24 cellular contexts compared by ENCODE assay signal in genomic region chr6:148422085-148422484, GRCh38.
DNase-seq lines count a peak whose midpoint lies in the region; ATAC-seq, FAIRE-seq and TF ChIP-seq lines count a peak whose summit lies in the region.
"Had no signal": no experiment of that assay in that cellular context is flagged by ENCODE, and none has a peak within 500 bp of the region (broad histone marks: within the 10 kb centered on the region; RNA-seq: fewer than 3 reads in every experiment).

No MANE protein-coding gene starts in this region.

- no peaks in the 10 kb centered on the region for H3K27me3 ChIP-seq in endothelial cell of umbilical vein (ENCODE audit: control insufficient read depth in 2 of 2, insufficient read depth in 2 of 2, low read length in 2 of 2)
- H3K27me3 ChIP-seq: BLaER1, MG63, Peyer's patch had no signal

- no TSS peak for BruUV-seq in endothelial cell of umbilical vein (replicated peaks; lab: Mats Ljungman, UMichigan)

- no peaks in the 10 kb centered on the region for H3K9me1 ChIP-seq in endothelial cell of umbilical vein (replicated peaks; ENCODE audit: control insufficient read depth, extremely low read depth, insufficient read depth, low read length)

- peaks cover 0 to 4% (median 3%) of the 10 kb centered on the region in 3 donors for H3K27me3 Mint-ChIP-seq in immature natural killer cell (ENCODE audit: low read depth in 3 of 3)
- H3K27me3 Mint-ChIP-seq: IgD-negative memory B cell had no signal

- DNase-seq in DMS79 treated with DMSO at 0.1 percent for 48 hours (lab: John Stamatoyannopoulos, UW) (peak; percentile 4), DMS79 (lab: John Stamatoyannopoulos, UW) (no peak), NCI-H510A treated with DMSO at 0.1 percent for 48 hours (lab: John Stamatoyannopoulos, UW) (peak; percentile 80), endothelial cell of umbilical vein (ENCODE audit: low read depth, low spot score) (no peak), retinal pigment epithelial cell (ENCODE audit: low read depth) (peak; percentile 73), NCI-H128 (lab: John Stamatoyannopoulos, UW; ENCODE audit: unreplicated experiment) (no peak), immature natural killer cell (no peak)
- DNase-seq: 8988T; activated B cell treated with CpG ODN at 0.5 μM for 24 hours; activated CD4-positive, alpha-beta memory T cell treated with anti-CD3 and anti-CD28 coated beads, Interleukin-2, amount 10 ng/mL, durations not matched to agents 7 days and 5 days; activated naive CD4-positive, alpha-beta T cell treated with Interleukin-2 at 50 U/mL for 16 hours; activated T-cell treated with anti-CD3 and anti-CD28 coated beads, Interleukin-2, amount 50 U/mL, for 1 hour; HCEC 1CT; MG63; nephron progenitor cell; NK-92 treated with Interleukin-12 subunit alpha and Interleukin-12 subunit beta, amount 100 ng/mL, for 24 hours; Peyer's patch; small intestine; stimulated activated CD4-positive, alpha-beta T cell treated with anti-CD3 and anti-CD28 coated beads, Interleukin-4, amount 100 ng/mL, for 1 hour had no signal

- no peak for ATAC-seq in GM21717 (IDR thresholded peaks at IDR 0.05; ENCODE audit: unreplicated experiment)
- ATAC-seq: SK-N-SH treated with all-trans-retinoic acid at 6 μM for 48 hours had no signal

- peaks cover 75% of the 10 kb centered on the region for H3K79me2 ChIP-seq in endothelial cell of umbilical vein (ENCODE audit: control insufficient read depth, insufficient read depth, low read length)

- H3K36me3 Mint-ChIP-seq in immature natural killer cell, result no peaks in the 10 kb centered on the region
- H3K36me3 Mint-ChIP-seq: IgD-negative memory B cell had no signal

- H3K27ac ChIP-seq in endothelial cell of umbilical vein (ENCODE audit: insufficient read depth, low read depth, low read length), result peak overlapping the region; percentile 43
- H3K27ac ChIP-seq: BLaER1 had no signal

- no peak overlapping the region for H2AFZ ChIP-seq in endothelial cell of umbilical vein (ENCODE audit: low read depth, low read length)

- no peaks in the 10 kb centered on the region for H4K20me1 ChIP-seq in endothelial cell of umbilical vein (replicated peaks; ENCODE audit: control insufficient read depth, extremely low read depth, insufficient read depth, low read length)
- H4K20me1 ChIP-seq: BLaER1 had no signal

- POLR2A ChIA-PET in endothelial cell of umbilical vein (lab: Charles Lee), result no interaction called here

- CTCF ChIA-PET in endothelial cell of umbilical vein (lab: Charles Lee), result interaction anchor here (1.9 kb wide), 1 partner anchor 23 kb away, joined by 8 read pairs; no protein-coding TSS in a partner anchor

- H3K4me3 Mint-ChIP-seq in immature natural killer cell, result no peak overlapping the region
- H3K4me3 Mint-ChIP-seq: activated B cell treated with CpG ODN at 0.5 μM for 24 hours; activated CD4-positive, alpha-beta memory T cell treated with anti-CD3 and anti-CD28 coated beads, Interleukin-2, amount 10 ng/mL, durations not matched to agents 7 days and 5 days; IgD-negative memory B cell; nephron progenitor cell had no signal

- H3K4me2 ChIP-seq in endothelial cell of umbilical vein (ENCODE audit: insufficient read depth, low read length), result no peak overlapping the region
- H3K4me2 ChIP-seq: BLaER1 had no signal

- H3K27ac Mint-ChIP-seq in immature natural killer cell, result no peak overlapping the region
- H3K27ac Mint-ChIP-seq: activated B cell treated with CpG ODN at 0.5 μM for 24 hours; activated CD4-positive, alpha-beta memory T cell treated with anti-CD3 and anti-CD28 coated beads, Interleukin-2, amount 10 ng/mL, durations not matched to agents 7 days and 5 days; IgD-negative memory B cell; nephron progenitor cell had no signal

- no peaks in the 10 kb centered on the region for H3K9me3 ChIP-seq in endothelial cell of umbilical vein (replicated peaks; ENCODE audit: control insufficient read depth, insufficient read depth, low read length)
- H3K9me3 ChIP-seq: BLaER1, MG63, Peyer's patch had no signal

- dilution Hi-C loops in endothelial cell of umbilical vein (cut with MboI; ENCODE audit: extremely low pct_ligation_motif_present, low sequenced_read_pairs), result no loop called here

- TF ChIP-seq CTCF in endothelial cell of umbilical vein (IDR thresholded peaks at IDR 0.05; ENCODE audit: extremely low read depth in 1 of 2, insufficient read depth in 1 of 2, low read depth in 1 of 2, low read length in 2 of 2), result no peak
- no peak for TF ChIP-seq CTCF in retinal pigment epithelial cell (conservative IDR thresholded peaks at IDR 0.05; ENCODE audit: low read depth, low read length)

- no peaks in the 10 kb centered on the region for H3K4me1 Mint-ChIP-seq in immature natural killer cell
- H3K4me1 Mint-ChIP-seq: activated B cell treated with CpG ODN at 0.5 μM for 24 hours, IgD-negative memory B cell had no signal

- H3K4me1 ChIP-seq in endothelial cell of umbilical vein (ENCODE audit: control insufficient read depth, extremely low read depth, insufficient read depth, low read length), result peaks cover 68% of the 10 kb centered on the region
- H3K4me1 ChIP-seq: Peyer's patch had no signal

- intact Hi-C loops in endothelial cell of umbilical vein (cut with micrococcal nuclease), result loop anchor here (5.0 kb wide), 1 partner anchor 915 kb away; the partner anchor contains the start of gene SAMD5

- H3K9me3 Mint-ChIP-seq in immature natural killer cell, result no peaks in the 10 kb centered on the region
- H3K9me3 Mint-ChIP-seq: activated B cell treated with CpG ODN at 0.5 μM for 24 hours; activated CD4-positive, alpha-beta memory T cell treated with anti-CD3 and anti-CD28 coated beads, Interleukin-2, amount 10 ng/mL, durations not matched to agents 7 days and 5 days; IgD-negative memory B cell had no signal

- H3K9ac ChIP-seq in endothelial cell of umbilical vein (replicated peaks; ENCODE audit: extremely low read depth, insufficient read depth, low read length), result no peak overlapping the region
- H3K9ac ChIP-seq: BLaER1 had no signal

- H3K4me3 ChIP-seq in endothelial cell of umbilical vein (replicated peaks in 1 of 3; ENCODE audit: insufficient read depth in 1 of 3, low read depth in 1 of 3, low read length in 3 of 3) (no peak overlapping the region), retinal pigment epithelial cell (ENCODE audit: low read length) (no peak overlapping the region)
- H3K4me3 ChIP-seq: BLaER1, lung, MG63, Peyer's patch had no signal

- no peaks in the 10 kb centered on the region for H3K36me3 ChIP-seq in endothelial cell of umbilical vein (ENCODE audit: control insufficient read depth in 2 of 2, extremely low read depth in 1 of 2, insufficient read depth in 2 of 2, low read length in 2 of 2)
- H3K36me3 ChIP-seq: BLaER1, Peyer's patch had no signal

- TF ChIP-seq POLR2A in endothelial cell of umbilical vein (IDR thresholded peaks at IDR 0.05; ENCODE audit: low read depth, low read length), result no peak

- FAIRE-seq in endothelial cell of umbilical vein (lab: Jason Lieb, UNC), result no peak
- FAIRE-seq: small intestine had no signal

TF ChIP-seq in endothelial cell of umbilical vein, 7 proteins besides CTCF, POLR2A, EP300 and RAD21:
- TF ChIP-seq GATA2 (IDR thresholded peaks at IDR 0.05; ENCODE audit: insufficient read depth, insufficient read length, low read depth, low read length) (no peak), MAX (IDR thresholded peaks at IDR 0.05; ENCODE audit: insufficient read depth, insufficient read length) (no peak), FOS (IDR thresholded peaks at IDR 0.05; ENCODE audit: borderline replicate concordance, insufficient read depth, low read length) (no peak), MYC (IDR thresholded peaks at IDR 0.05; ENCODE audit: low read depth, low read length) (no peak), POLR2AphosphoS5 (IDR thresholded peaks at IDR 0.05; ENCODE audit: insufficient read depth, low read depth, low read length) (no peak)
TF ChIP-seq in endothelial cell of umbilical vein: peak in this region for 0.

Comparison
In these comparisons a context has a peak if more than half of its experiments do, and no peak if none do; other contexts are left out.
1. DNase-seq: peak in DMS79 treated with DMSO at 0.1 percent for 48 hours (single experiment), NCI-H510A treated with DMSO at 0.1 percent for 48 hours (single experiment) and retinal pigment epithelial cell (single experiment); none in DMS79 (single experiment), endothelial cell of umbilical vein (single experiment), NCI-H128 (single experiment) and immature natural killer cell (0 of 3).